In the genomic region with DNA sequence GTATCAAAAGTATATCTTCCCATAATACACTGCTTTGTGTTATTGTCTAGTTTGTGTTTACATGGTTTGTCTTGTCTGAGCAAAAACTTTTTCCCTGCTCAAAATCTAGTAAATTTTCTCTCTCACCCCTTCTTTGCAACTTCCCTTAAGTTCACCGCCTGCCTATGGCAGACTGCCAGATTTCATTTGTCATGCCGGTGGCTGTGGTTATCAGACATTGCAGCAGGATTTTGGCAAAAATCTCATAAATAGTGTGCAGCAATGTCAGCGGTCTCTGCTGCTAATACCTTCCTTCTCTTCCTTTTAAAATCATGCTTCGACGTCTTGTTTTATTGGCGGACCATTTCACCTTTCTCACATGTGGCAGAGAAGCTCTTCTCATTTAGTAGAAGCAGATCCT, we compare ENCODE assay signal across 10 cellular contexts. TPM values are rescaled to one million over a fixed set of nuclear protein-coding genes. Genes with fewer than 3 reads are reported as not detected.
DNase-seq lines count a peak whose midpoint lies in the region; ATAC-seq and TF ChIP-seq lines count a peak whose summit lies in the region.
"Had no signal": no experiment of that assay in that cellular context is flagged by ENCODE, and none has a peak within 500 bp of the region (broad histone marks: within the 10 kb centered on the region; RNA-seq: fewer than 3 reads in every experiment).

No MANE protein-coding gene starts in this region.

- H3K36me3 ChIP-seq in heart left ventricle (no peaks in the 10 kb centered on the region), tibial artery (no peaks in the 10 kb centered on the region)

- H3K4me1 Mint-ChIP-seq in activated T-cell treated with anti-CD3 and anti-CD28 coated beads, Interleukin-2, amount 50 U/mL, for 72 hours (ENCODE audit: low read depth) = peaks cover 12% of the 10 kb centered on the region
- peaks cover 6% of the 10 kb centered on the region for H3K4me1 Mint-ChIP-seq in activated T-cell treated with anti-CD3 and anti-CD28 coated beads, Interleukin-2, amount 50 U/mL, for 4 hours (ENCODE audit: low read depth)

- no peak overlapping the region for H3K4me3 ChIP-seq in heart left ventricle
- no peak overlapping the region for H3K4me3 ChIP-seq in tibial artery

- H3K36me3 Mint-ChIP-seq in activated T-cell treated with anti-CD3 and anti-CD28 coated beads, Interleukin-2, amount 50 U/mL, for 72 hours (ENCODE audit: insufficient read depth in 2 of 2) = no peaks in the 10 kb centered on the region
- H3K36me3 Mint-ChIP-seq in activated T-cell treated with anti-CD3 and anti-CD28 coated beads, Interleukin-2, amount 50 U/mL, for 4 hours (ENCODE audit: insufficient read depth) = no peaks in the 10 kb centered on the region
- H3K36me3 Mint-ChIP-seq: CD8-positive, alpha-beta T cell had no signal

- TF ChIP-seq POLR2A in heart left ventricle (IDR thresholded peaks at IDR 0.05) = no peak

- intact Hi-C loops in heart left ventricle (cut with DNase I) (no loop called here), tibial artery (cut with DNase I; ENCODE audit: low total_unique reads) (no loop called here)

- H3K4me1 ChIP-seq in heart left ventricle = peaks cover 0 to 18% (median 10%) of the 10 kb centered on the region in 12 donors
- H3K4me1 ChIP-seq in tibial artery = peaks cover 0 to 20% (median 7%) of the 10 kb centered on the region in 4 donors

- H3K9me3 ChIP-seq in heart left ventricle (no peaks in the 10 kb centered on the region), tibial artery (no peaks in the 10 kb centered on the region)

- WGBS in heart left ventricle, 4 donors = 23 to 34% (median 31%) methylated on average over 6 of the region's 6 CpGs

- H3K27ac Mint-ChIP-seq in activated T-cell treated with anti-CD3 and anti-CD28 coated beads, Interleukin-2, amount 50 U/mL, for 72 hours = no peak overlapping the region
- H3K27ac Mint-ChIP-seq: CD8-positive, alpha-beta T cell had no signal

- H3K9me3 Mint-ChIP-seq in activated T-cell treated with anti-CD3 and anti-CD28 coated beads, Interleukin-2, amount 50 U/mL, for 72 hours = no peaks in the 10 kb centered on the region
- H3K9me3 Mint-ChIP-seq in activated T-cell treated with anti-CD3 and anti-CD28 coated beads, Interleukin-2, amount 50 U/mL, for 4 hours = no peaks in the 10 kb centered on the region
- H3K9me3 Mint-ChIP-seq: CD8-positive, alpha-beta T cell; central memory CD8-positive, alpha-beta T cell had no signal

- H3K27me3 Mint-ChIP-seq in activated T-cell treated with anti-CD3 and anti-CD28 coated beads, Interleukin-2, amount 50 U/mL, for 72 hours (ENCODE audit: low read depth) = peaks cover 38% of the 10 kb centered on the region
- H3K27me3 Mint-ChIP-seq in activated T-cell treated with anti-CD3 and anti-CD28 coated beads, Interleukin-2, amount 50 U/mL, for 4 hours (ENCODE audit: low read depth) = peaks cover 15% of the 10 kb centered on the region

- DNase-seq in activated T-cell treated with anti-CD3 and anti-CD28 coated beads, Interleukin-2, amount 50 U/mL, for 72 hours = peak; percentile 16 to 19
- no peak for DNase-seq in activated T-cell treated with anti-CD3 and anti-CD28 coated beads, Interleukin-2, amount 50 U/mL, for 4 hours
- peak; percentile 44 to 73 (median 63) for DNase-seq in heart left ventricle
- DNase-seq in tibial artery = peak; percentile 73 to 74
- no peak for DNase-seq in DMS153 (lab: John Stamatoyannopoulos, UW)
- DNase-seq in activated CD4-positive, CD25-positive, alpha-beta regulatory T cell (lab: John Stamatoyannopoulos, UW) = no peak

- ATAC-seq in activated T-cell treated with anti-CD3 and anti-CD28 coated beads, Interleukin-2, amount 50 U/mL, for 72 hours (replicated peaks in 1 of 2) = no peak
- ATAC-seq in activated T-cell treated with anti-CD3 and anti-CD28 coated beads, Interleukin-2, amount 50 U/mL, for 4 hours = no peak
- peak; percentile 54; the same call in 2 of the 3 replicates for ATAC-seq in SK-N-SH treated with all-trans-retinoic acid at 6 μM for 48 hours
- ATAC-seq in heart left ventricle = peak in 1 of 4 donors; percentile 54
- ATAC-seq in HG03565 (IDR thresholded peaks at IDR 0.05; ENCODE audit: unreplicated experiment) = no peak
- ATAC-seq: CD8-positive, alpha-beta T cell had no signal

- no peaks in the 10 kb centered on the region for H3K27me3 ChIP-seq in heart left ventricle
- no peaks in the 10 kb centered on the region for H3K27me3 ChIP-seq in tibial artery

- TF ChIP-seq CTCF in heart left ventricle (IDR thresholded peaks at IDR 0.05) (no peak), tibial artery (IDR thresholded peaks at IDR 0.05) (no peak)

- H3K4me3 Mint-ChIP-seq in activated T-cell treated with anti-CD3 and anti-CD28 coated beads, Interleukin-2, amount 50 U/mL, for 72 hours = no peak overlapping the region
- no peak overlapping the region for H3K4me3 Mint-ChIP-seq in activated T-cell treated with anti-CD3 and anti-CD28 coated beads, Interleukin-2, amount 50 U/mL, for 4 hours
- H3K4me3 Mint-ChIP-seq: CD8-positive, alpha-beta T cell; central memory CD8-positive, alpha-beta T cell had no signal

- H3K27ac ChIP-seq in heart left ventricle (no peak overlapping the region), tibial artery (no peak overlapping the region)

TF ChIP-seq in SK-N-SH treated with all-trans-retinoic acid at 6 μM for 48 hours, 23 proteins besides CTCF, POLR2A, EP300 and RAD21:
- TF ChIP-seq, protein P1, sequence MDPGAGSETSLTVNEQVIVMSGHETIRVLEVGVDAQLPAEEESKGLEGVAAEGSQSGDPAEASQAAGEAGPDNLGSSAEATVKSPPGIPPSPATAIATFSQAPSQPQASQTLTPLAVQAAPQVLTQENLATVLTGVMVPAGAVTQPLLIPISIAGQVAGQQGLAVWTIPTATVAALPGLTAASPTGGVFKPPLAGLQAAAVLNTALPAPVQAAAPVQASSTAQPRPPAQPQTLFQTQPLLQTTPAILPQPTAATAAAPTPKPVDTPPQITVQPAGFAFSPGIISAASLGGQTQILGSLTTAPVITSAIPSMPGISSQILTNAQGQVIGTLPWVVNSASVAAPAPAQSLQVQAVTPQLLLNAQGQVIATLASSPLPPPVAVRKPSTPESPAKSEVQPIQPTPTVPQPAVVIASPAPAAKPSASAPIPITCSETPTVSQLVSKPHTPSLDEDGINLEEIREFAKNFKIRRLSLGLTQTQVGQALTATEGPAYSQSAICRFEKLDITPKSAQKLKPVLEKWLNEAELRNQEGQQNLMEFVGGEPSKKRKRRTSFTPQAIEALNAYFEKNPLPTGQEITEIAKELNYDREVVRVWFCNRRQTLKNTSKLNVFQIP (CRISPR knock-in tag; IDR thresholded peaks at IDR 0.05; ENCODE audit: borderline replicate concordance, low read depth) = no peak
- TF ChIP-seq SNAI2 (CRISPR knock-in tag; IDR thresholded peaks at IDR 0.05) = no peak
- TF ChIP-seq, protein P2, sequence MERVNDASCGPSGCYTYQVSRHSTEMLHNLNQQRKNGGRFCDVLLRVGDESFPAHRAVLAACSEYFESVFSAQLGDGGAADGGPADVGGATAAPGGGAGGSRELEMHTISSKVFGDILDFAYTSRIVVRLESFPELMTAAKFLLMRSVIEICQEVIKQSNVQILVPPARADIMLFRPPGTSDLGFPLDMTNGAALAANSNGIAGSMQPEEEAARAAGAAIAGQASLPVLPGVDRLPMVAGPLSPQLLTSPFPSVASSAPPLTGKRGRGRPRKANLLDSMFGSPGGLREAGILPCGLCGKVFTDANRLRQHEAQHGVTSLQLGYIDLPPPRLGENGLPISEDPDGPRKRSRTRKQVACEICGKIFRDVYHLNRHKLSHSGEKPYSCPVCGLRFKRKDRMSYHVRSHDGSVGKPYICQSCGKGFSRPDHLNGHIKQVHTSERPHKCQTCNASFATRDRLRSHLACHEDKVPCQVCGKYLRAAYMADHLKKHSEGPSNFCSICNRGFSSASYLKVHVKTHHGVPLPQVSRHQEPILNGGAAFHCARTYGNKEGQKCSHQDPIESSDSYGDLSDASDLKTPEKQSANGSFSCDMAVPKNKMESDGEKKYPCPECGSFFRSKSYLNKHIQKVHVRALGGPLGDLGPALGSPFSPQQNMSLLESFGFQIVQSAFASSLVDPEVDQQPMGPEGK (CRISPR knock-in tag; IDR thresholded peaks at IDR 0.05; ENCODE audit: borderline replicate concordance) = no peak

RNA-seq across cellular contexts. Expression of gene TMEM178A, which starts 45.6 kb away (rescaled TPM):
- 1 to 10 TPM; 1.5 to 1.9 TPM for total RNA-seq in activated T-cell treated with anti-CD3 and anti-CD28 coated beads, Interleukin-2, amount 50 U/mL, for 72 hours
- total RNA-seq in activated T-cell treated with anti-CD3 and anti-CD28 coated beads, Interleukin-2, amount 50 U/mL, for 4 hours = not detected
- total RNA-seq in heart left ventricle = 1 to 10 TPM; 1.3 to 4.6 (median 3.0) TPM
- 1 to 10 TPM in 1 of 2 donors, under 1 TPM in 1; 0.65 to 3.1 TPM for polyA plus RNA-seq in heart left ventricle

Comparison
In these comparisons a context has a peak if more than half of its experiments do, and no peak if none do; other contexts are left out.
1. DNase-seq: peak in activated T-cell treated with anti-CD3 and anti-CD28 coated beads, Interleukin-2, amount 50 U/mL, for 72 hours (2 of 2), heart left ventricle (5 of 5) and tibial artery (2 of 2); none in activated T-cell treated with anti-CD3 and anti-CD28 coated beads, Interleukin-2, amount 50 U/mL, for 4 hours (single experiment), DMS153 (single experiment) and activated CD4-positive, CD25-positive, alpha-beta regulatory T cell (0 of 4).